Comparison of ENCODE assay signal across 10 cellular contexts in genomic region chr9:110081395-110081794, GRCh38.
DNase-seq lines count a peak whose midpoint lies in the region; TF ChIP-seq lines count a peak whose summit lies in the region.
"Had no signal": no experiment of that assay in that cellular context is flagged by ENCODE, and none has a peak within 500 bp of the region (broad histone marks: within the 10 kb centered on the region; RNA-seq: fewer than 3 reads in every experiment).

No MANE protein-coding gene starts in this region.

- H3K79me1 ChIP-seq in mesendoderm (ENCODE audit: low read length) = no peaks in the 10 kb centered on the region

- no peak overlapping the region for H3K18ac ChIP-seq in mesendoderm (ENCODE audit: low read length)

- H4K8ac ChIP-seq in mesendoderm (ENCODE audit: low read depth, low read length) = no peak overlapping the region

- H3K4me1 ChIP-seq in mesendoderm (ENCODE audit: control insufficient read depth, low read depth, low read length) (peaks cover 2% of the 10 kb centered on the region), vagina (peaks cover 20% of the 10 kb centered on the region)

- no peak overlapping the region for H3K56ac ChIP-seq in mesendoderm (ENCODE audit: low read length)

- no peak for TF ChIP-seq POLR2A in vagina (IDR thresholded peaks at IDR 0.05)

- H3K27ac Mint-ChIP-seq in activated naive CD4-positive, alpha-beta T cell treated with anti-CD3 and anti-CD28 coated beads, Interleukin-2, amount 10 ng/mL, durations not matched to agents 7 days and 5 days = peak overlapping the region; percentile 91

- peaks cover 19% of the 10 kb centered on the region for H3K36me3 Mint-ChIP-seq in activated naive CD4-positive, alpha-beta T cell treated with anti-CD3 and anti-CD28 coated beads, Interleukin-2, amount 10 ng/mL, durations not matched to agents 7 days and 5 days

- intact Hi-C loops in vagina (cut with DNase I) = no loop called here

- CTCF ChIA-PET in activated naive CD4-positive, alpha-beta T cell treated with anti-CD3 and anti-CD28 coated beads, Interleukin-2, amount 10 ng/mL, durations not matched to agents 7 days and 5 days (lab: Charles Lee) = no interaction called here

- TF ChIP-seq CTCF in coronary artery (IDR thresholded peaks at IDR 0.05) (no peak), vagina (IDR thresholded peaks at IDR 0.05) (no peak)

- peak overlapping the region; percentile 57 to 69 for H3K27ac ChIP-seq in coronary artery
- H3K27ac ChIP-seq in mesendoderm (ENCODE audit: low read depth, low read length) = no peak overlapping the region
- H3K27ac ChIP-seq in vagina = peak overlapping the region; percentile 60

- no CpG with 5 or more reads among the region's 3 CpGs for WGBS in mesendoderm (ENCODE audit: extremely low coverage, insufficient coverage, low lambda C conversion rate)

- no peak for DNase-seq in activated naive CD4-positive, alpha-beta T cell treated with anti-CD3 and anti-CD28 coated beads, Interleukin-2, amount 10 ng/mL, durations not matched to agents 7 days and 5 days
- no peak for DNase-seq in activated naive CD4-positive, alpha-beta T cell treated with anti-CD3 and anti-CD28 coated beads, Interleukin-2, amount 50 U/mL, for 16 hours
- DNase-seq in coronary artery (ENCODE audit: low spot score) (no peak), mesendoderm (peak; percentile 44), vagina (ENCODE audit: extremely low spot score in 2 of 2) (no peak), epidermal melanocyte (ENCODE audit: insufficient read length, low spot score) (no peak), ecto neural progenitor cell (ENCODE audit: low spot score) (no peak), H7 (no peak)
- DNase-seq: AML-193, NCI-H446 treated with DMSO at 0.1 percent for 48 hours had no signal

- H3K9me3 ChIP-seq in vagina = no peaks in the 10 kb centered on the region

- no peak overlapping the region for H2AK5ac ChIP-seq in mesendoderm (ENCODE audit: low read length)

- H3K27me3 ChIP-seq in mesendoderm (ENCODE audit: insufficient read depth, low read length, poor library complexity) (no peaks in the 10 kb centered on the region), vagina (no peaks in the 10 kb centered on the region), H7 (ENCODE audit: control insufficient read depth, insufficient read depth, low read length) (no peaks in the 10 kb centered on the region)

- H3K27me3 Mint-ChIP-seq in activated naive CD4-positive, alpha-beta T cell treated with anti-CD3 and anti-CD28 coated beads, Interleukin-2, amount 10 ng/mL, durations not matched to agents 7 days and 5 days = no peaks in the 10 kb centered on the region

- H3K4me3 ChIP-seq in coronary artery (no peak overlapping the region), mesendoderm (ENCODE audit: low read length) (no peak overlapping the region), vagina (no peak overlapping the region), H7 (ENCODE audit: insufficient read depth, low read depth, low read length) (no peak overlapping the region)

- no peaks in the 10 kb centered on the region for H3K9me3 Mint-ChIP-seq in activated naive CD4-positive, alpha-beta T cell treated with anti-CD3 and anti-CD28 coated beads, Interleukin-2, amount 10 ng/mL, durations not matched to agents 7 days and 5 days

- no peak overlapping the region for H2BK15ac ChIP-seq in mesendoderm (replicated peaks; ENCODE audit: low read depth)

- H3K4me2 ChIP-seq in mesendoderm (ENCODE audit: low read length) = no peak overlapping the region

- no peak overlapping the region for H3K9ac ChIP-seq in mesendoderm (ENCODE audit: low read length)

- H3K4me3 Mint-ChIP-seq in activated naive CD4-positive, alpha-beta T cell treated with anti-CD3 and anti-CD28 coated beads, Interleukin-2, amount 10 ng/mL, durations not matched to agents 7 days and 5 days = peak overlapping the region; percentile 55

- no peaks in the 10 kb centered on the region for H3K79me2 ChIP-seq in mesendoderm (ENCODE audit: control insufficient read depth, insufficient read depth, low read length)

- no peak overlapping the region for H4K5ac ChIP-seq in mesendoderm (ENCODE audit: low read length)

- H3K4me1 Mint-ChIP-seq in activated naive CD4-positive, alpha-beta T cell treated with anti-CD3 and anti-CD28 coated beads, Interleukin-2, amount 10 ng/mL, durations not matched to agents 7 days and 5 days = peaks cover 48% of the 10 kb centered on the region

- no peaks in the 10 kb centered on the region for H3K36me3 ChIP-seq in mesendoderm (ENCODE audit: control insufficient read depth, insufficient read depth, low read length)
- no peaks in the 10 kb centered on the region for H3K36me3 ChIP-seq in vagina
- no peaks in the 10 kb centered on the region for H3K36me3 ChIP-seq in H7 (replicated peaks; ENCODE audit: control insufficient read depth, insufficient read depth, low read length)

- H3K4ac ChIP-seq in mesendoderm (ENCODE audit: low read depth, low read length) = no peak overlapping the region

- H3K23ac ChIP-seq in mesendoderm (ENCODE audit: low read length) = no peak overlapping the region

- H2BK5ac ChIP-seq in mesendoderm (ENCODE audit: low read length) = no peak overlapping the region

- no peak overlapping the region for H2BK120ac ChIP-seq in mesendoderm (ENCODE audit: low read depth, low read length)
